In genomic region chr11:17531071-17531817, GRCh38 we compare ENCODE assay signal across 17 cellular contexts. TPM values are rescaled to one million over a fixed set of nuclear protein-coding genes. Genes with fewer than 3 reads are reported as not detected.
DNase-seq lines count a peak whose midpoint lies in the region; ATAC-seq and TF ChIP-seq lines count a peak whose summit lies in the region.
"Had no signal": no experiment of that assay in that cellular context is flagged by ENCODE, and none has a peak within 500 bp of the region (broad histone marks: within the 10 kb centered on the region; RNA-seq: fewer than 3 reads in every experiment).

No MANE protein-coding gene starts in this region.

- intact Hi-C loops in mucosa of descending colon (cut with DNase I, micrococcal nuclease) = no loop called here

- H3K36me3 ChIP-seq in mucosa of descending colon (ENCODE audit: low read depth) = no peaks in the 10 kb centered on the region
- H3K36me3 ChIP-seq: BE2C, lower lobe of right lung, WERI-Rb-1 had no signal

- H3K9me3 ChIP-seq in mucosa of descending colon = no peaks in the 10 kb centered on the region
- H3K9me3 ChIP-seq: BE2C, lower lobe of right lung, psoas muscle, stomach had no signal

- peak; percentile 50 for ATAC-seq in mucosa of descending colon
- ATAC-seq: lower lobe of right lung; naive thymus-derived CD8-positive, alpha-beta T cell; psoas muscle had no signal

- no peak for TF ChIP-seq CTCF in mucosa of descending colon (IDR thresholded peaks at IDR 0.05)

- H3K4me1 ChIP-seq in mucosa of descending colon (ENCODE audit: low read depth) = peaks cover 11% of the 10 kb centered on the region
- H3K4me1 ChIP-seq: BE2C, lower lobe of right lung, stomach had no signal

- DNase-seq in DMS53 (lab: John Stamatoyannopoulos, UW) (peak; percentile 95), NCI-H1105 treated with DMSO at 0.1 percent for 48 hours (lab: John Stamatoyannopoulos, UW) (peak; percentile 76), RPMI7951 (ENCODE audit: low read depth) (peak; percentile 38), mucosa of descending colon (no peak), activated gamma-delta T cell treated with Interleukin-2 at 50 U/mL for 16 hours (no peak), SKM-1 (lab: John Stamatoyannopoulos, UW; ENCODE audit: unreplicated experiment) (no peak), SW 1271 (lab: John Stamatoyannopoulos, UW) (no peak)
- DNase-seq: amniotic stem cell; BE2C; lower lobe of right lung; naive thymus-derived CD8-positive, alpha-beta T cell; NCI-H2171; psoas muscle; stomach; WERI-Rb-1 had no signal

- no peak overlapping the region for H3K4me3 ChIP-seq in mucosa of descending colon
- H3K4me3 ChIP-seq: lower lobe of right lung, psoas muscle, stomach had no signal

RNA-seq across cellular contexts. Expression of gene USH1C, which starts 13.0 kb away (rescaled TPM):
- total RNA-seq in RPMI7951 (2014; rRNA removed; shearing (Covaris generic)) = not detected in 2 replicates
- total RNA-seq in mucosa of descending colon = 100 to 1,000 TPM in 2 of 3 donors, 10 to 100 TPM in 1; 81.7 to 229 (median 141) TPM
- total RNA-seq: HT1080; naive thymus-derived CD8-positive, alpha-beta T cell; OCI-LY7; psoas muscle had no signal

RNA-seq across cellular contexts. Expression of gene OTOG, which starts 15.8 kb away (rescaled TPM):
- total RNA-seq in RPMI7951 (2014; rRNA removed; shearing (Covaris generic)) = not detected in 2 replicates
- under 1 TPM in 1 of 3 donors, not detected in 2; 0.06 TPM for total RNA-seq in mucosa of descending colon
- total RNA-seq: HT1080; lower lobe of right lung; naive thymus-derived CD8-positive, alpha-beta T cell; OCI-LY7; psoas muscle; stomach had no signal

RNA-seq across cellular contexts. Expression of gene ABCC8, which starts 54.6 kb away (rescaled TPM):
- not detected in 2 replicates for total RNA-seq in RPMI7951 (2014; rRNA removed; shearing (Covaris generic))
- total RNA-seq in mucosa of descending colon = 1 to 10 TPM; 2.2 to 4.1 (median 3.3) TPM
- total RNA-seq: HT1080; naive thymus-derived CD8-positive, alpha-beta T cell; OCI-LY7 had no signal

Comparison
In these comparisons a context has a peak if more than half of its experiments do, and no peak if none do; other contexts are left out.
1. DNase-seq: peak in DMS53 (single experiment), NCI-H1105 treated with DMSO at 0.1 percent for 48 hours (single experiment) and RPMI7951 (single experiment); none in mucosa of descending colon (0 of 3), activated gamma-delta T cell treated with Interleukin-2 at 50 U/mL for 16 hours (single experiment), SKM-1 (single experiment) and SW 1271 (0 of 2).
2. RNA of gene USH1C, which starts 13.0 kb away (total RNA-seq): 81.7 to 229 TPM in mucosa of descending colon; not detected in RPMI7951; every median in the first group is over 10 times any median in the second.